In the genomic region with DNA sequence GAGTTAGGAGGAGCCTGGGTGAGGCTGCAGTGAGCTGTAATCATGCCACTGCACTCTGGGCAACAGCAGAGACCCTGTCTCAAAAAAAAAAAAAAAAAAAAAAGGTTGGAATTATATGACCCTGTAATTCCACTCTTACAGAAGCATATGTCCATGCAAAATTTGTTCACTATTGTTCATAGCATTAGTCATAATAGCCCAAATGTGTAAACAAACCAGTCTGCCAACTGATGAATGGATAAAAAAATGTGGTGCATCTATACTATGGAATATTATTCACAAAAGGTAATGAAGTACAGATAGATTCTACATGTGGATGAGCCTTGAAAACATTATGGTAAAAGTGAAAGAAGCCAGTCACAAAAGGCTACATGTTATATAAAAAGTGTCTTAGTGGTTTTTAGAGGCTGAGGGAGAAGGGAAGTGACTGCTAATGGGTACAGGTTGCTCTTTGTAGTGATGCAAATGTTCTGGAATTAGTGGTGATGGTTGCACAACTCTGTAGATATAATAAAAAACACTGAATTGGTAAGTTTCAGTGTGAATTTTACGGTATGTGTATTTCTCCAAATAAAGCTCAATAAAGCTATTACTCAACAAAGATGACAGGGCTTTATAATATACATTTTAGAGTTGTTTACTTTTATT, we compare ENCODE assay signal across 12 cellular contexts. TPM values are rescaled to one million over a fixed set of nuclear protein-coding genes. Genes with fewer than 3 reads are reported as not detected.
DNase-seq lines count a peak whose midpoint lies in the region; ATAC-seq, FAIRE-seq and TF ChIP-seq lines count a peak whose summit lies in the region.
"Had no signal": no experiment of that assay in that cellular context is flagged by ENCODE, and none has a peak within 500 bp of the region (broad histone marks: within the 10 kb centered on the region; RNA-seq: fewer than 3 reads in every experiment).

No MANE protein-coding gene starts in this region.

- no peak for FAIRE-seq in GM12891 (lab: Jason Lieb, UNC)
- FAIRE-seq: endometrium had no signal

- no peaks in the 10 kb centered on the region for H3K27me3 Mint-ChIP-seq in activated T-helper 17 cell treated with anti-CD3 and anti-CD28 coated beads, Interleukin-2, amount 50 U/mL, for 72 hours

- peaks cover under 1% of the 10 kb centered on the region for H3K9me3 Mint-ChIP-seq in activated T-helper 17 cell treated with anti-CD3 and anti-CD28 coated beads, Interleukin-2, amount 50 U/mL, for 72 hours

- H3K27ac ChIP-seq in C4-2B: 0 out of 2 replicates have a peak overlapping the region, but pooled peaks have one; percentile 2
- no peak overlapping the region for H3K27ac ChIP-seq in body of pancreas

- no peak overlapping the region for H3K4me3 ChIP-seq in fibroblast of the aortic adventitia (ENCODE audit: low read depth, low read length)
- no peak overlapping the region for H3K4me3 ChIP-seq in body of pancreas

- intact Hi-C loops in body of pancreas (cut with DNase I): no loop called here

- H3K9me3 ChIP-seq in body of pancreas: no peaks in the 10 kb centered on the region

- TF ChIP-seq CTCF in C4-2B (conservative IDR thresholded peaks at IDR 0.05) (no peak), fibroblast of the aortic adventitia (IDR thresholded peaks at IDR 0.05; ENCODE audit: insufficient read depth, low read length) (no peak), body of pancreas (IDR thresholded peaks at IDR 0.05) (no peak)

- H3K27ac Mint-ChIP-seq in activated T-helper 17 cell treated with anti-CD3 and anti-CD28 coated beads, Interleukin-2, amount 50 U/mL, for 72 hours: peak overlapping the region; percentile 9

- peaks cover 0 to 14% of the 10 kb centered on the region in 2 donors for H3K36me3 ChIP-seq in body of pancreas (replicated peaks in 1 of 2; ENCODE audit: insufficient read depth in 1 of 2, low read depth in 2 of 2)

- H3K27me3 ChIP-seq in body of pancreas: no peaks in the 10 kb centered on the region

- H3K4me3 Mint-ChIP-seq in activated T-helper 17 cell treated with anti-CD3 and anti-CD28 coated beads, Interleukin-2, amount 50 U/mL, for 72 hours: no peak overlapping the region

- no peak for ATAC-seq in activated T-helper 17 cell treated with anti-CD3 and anti-CD28 coated beads, Interleukin-2, amount 50 U/mL, for 72 hours (replicated peaks)
- ATAC-seq in GM21737 (IDR thresholded peaks at IDR 0.05; ENCODE audit: unreplicated experiment) (no peak), body of pancreas (no peak), HG03565 (IDR thresholded peaks at IDR 0.05; ENCODE audit: unreplicated experiment) (no peak)

- WGBS in body of pancreas, 2 donors: 90 to 95% methylated on average over 1 of the region's 1 CpG

- TF ChIP-seq POLR2A in GM12891 (IDR thresholded peaks at IDR 0.05; ENCODE audit: low read depth, low read length) (no peak), body of pancreas (IDR thresholded peaks at IDR 0.05) (no peak)

- no peaks in the 10 kb centered on the region for H3K4me1 ChIP-seq in body of pancreas

- no peak for DNase-seq in GM12891 (ENCODE audit: insufficient read length, low spot score)
- peak; percentile 55 for DNase-seq in fibroblast of the aortic adventitia (ENCODE audit: low read depth)
- DNase-seq in body of pancreas: no peak
- DNase-seq in putamen (ENCODE audit: low spot score): no peak
- DNase-seq: NCI-H1048, NCI-H226, retina had no signal

- peaks cover 7% of the 10 kb centered on the region for H3K4me1 Mint-ChIP-seq in activated T-helper 17 cell treated with anti-CD3 and anti-CD28 coated beads, Interleukin-2, amount 50 U/mL, for 72 hours

- H3K36me3 Mint-ChIP-seq in activated T-helper 17 cell treated with anti-CD3 and anti-CD28 coated beads, Interleukin-2, amount 50 U/mL, for 72 hours (ENCODE audit: low read depth): peaks cover 87% of the 10 kb centered on the region

TF ChIP-seq in GM12891, 5 proteins besides CTCF, POLR2A, EP300 and RAD21:
- TF ChIP-seq SPI1 (IDR thresholded peaks at IDR 0.05; ENCODE audit: low read depth, low read length) (0 out of 2 replicates have a peak, but pooled peaks have one; percentile 4), POU2F2 (IDR thresholded peaks at IDR 0.05; ENCODE audit: low read depth, low read length) (no peak)

RNA-seq across cellular contexts. Expression of gene COA5, which starts 9.4 kb away (rescaled TPM):
- polyA plus RNA-seq in GM12891 (2012; ENCODE audit: low read depth, missing spikeins): 36.6 TPM
- 10 to 100 TPM; 22.9 to 25.2 TPM for total RNA-seq in activated T-helper 17 cell treated with anti-CD3 and anti-CD28 coated beads, Interleukin-2, amount 50 U/mL, for 72 hours
- total RNA-seq in fibroblast of the aortic adventitia (ENCODE audit: low replicate concordance) (15.0 and 22.6 TPM in 2 replicates), body of pancreas (10 to 100 TPM; 20.1 to 39.2 TPM)

RNA-seq across cellular contexts. Expression of gene UNC50, which starts 9.5 kb away (rescaled TPM):
- 26.4 TPM for polyA plus RNA-seq in GM12891 (2012; ENCODE audit: low read depth, missing spikeins)
- 10 to 100 TPM; 19.5 to 26.0 TPM for total RNA-seq in activated T-helper 17 cell treated with anti-CD3 and anti-CD28 coated beads, Interleukin-2, amount 50 U/mL, for 72 hours
- total RNA-seq in fibroblast of the aortic adventitia (ENCODE audit: low replicate concordance): 42.8 and 49.6 TPM in 2 replicates
- total RNA-seq in body of pancreas: 10 to 100 TPM; 30.9 to 53.7 TPM
